ENCODE assay signal across 19 cellular contexts in genomic region chr5:20213803-20214202, GRCh38.
"Had no signal": no experiment of that assay in that cellular context is flagged by ENCODE, and none has a peak within 500 bp of the region (broad histone marks: within the 10 kb centered on the region; RNA-seq: fewer than 3 reads in every experiment).

No MANE protein-coding gene starts in this region.

- H3K9ac ChIP-seq: SK-N-SH had no signal

- DNase-seq: KBM-7, MV-4-11, NCI-H1048, NCI-H1105, NCI-H1417 treated with DMSO at 0.1 percent for 48 hours, NCI-H146, NCI-H1694 treated with DMSO at 0.1 percent for 48 hours, NCI-H1930, NCI-H2081, NCI-H2171, NCI-H226, NCI-H446, NCI-H510A, NCI-H524 treated with DMSO at 0.1 percent for 48 hours, NCI-H69, NCI-H774, SHP77, SK-N-SH, SW 1271 had no signal

- H3K9me3 ChIP-seq: SK-N-SH had no signal
